In the genomic region with DNA sequence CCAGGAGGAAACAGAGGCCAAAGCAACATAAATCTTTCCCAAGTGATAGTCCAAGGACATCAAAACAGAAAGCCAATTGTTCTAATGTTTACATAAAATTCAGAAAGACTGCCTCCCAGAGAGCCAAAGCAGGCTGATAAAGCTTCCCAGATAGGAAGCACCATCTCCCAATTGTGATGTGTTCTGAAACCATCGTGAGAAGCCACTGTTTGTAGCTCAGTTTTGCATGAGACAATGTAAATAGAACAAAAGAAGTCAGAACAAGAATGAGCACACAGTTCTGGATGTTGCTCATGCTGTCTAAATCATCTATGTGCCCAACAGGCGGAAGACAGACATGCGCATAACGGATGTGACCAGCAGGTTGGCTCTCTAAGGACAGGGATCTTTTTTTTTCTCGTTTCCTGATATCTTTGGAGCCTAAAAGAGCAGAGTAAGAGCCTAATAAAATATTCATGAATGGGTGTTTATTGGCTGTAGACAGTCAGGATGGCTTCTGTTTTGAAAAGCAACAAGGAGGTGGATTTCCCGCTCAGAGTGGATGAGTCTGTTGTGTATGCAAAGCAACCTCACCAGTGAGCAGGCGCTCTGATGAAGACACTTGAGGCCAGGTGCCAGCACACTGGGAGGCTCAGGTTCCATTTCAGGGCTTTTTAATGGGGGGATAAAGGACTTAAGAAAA, we compare ENCODE assay signal across 1 cellular context.
A peak's percentile ranks its signal among the peaks of the same experiment; 100 is the strongest.
TF ChIP-seq lines count a peak whose summit lies in the region.

No MANE protein-coding gene starts in this region.

TF ChIP-seq in HepG2, 621 proteins besides CTCF, POLR2A, EP300 and RAD21 (continued from another document and continues in another):
- TF ChIP-seq, protein P1, sequence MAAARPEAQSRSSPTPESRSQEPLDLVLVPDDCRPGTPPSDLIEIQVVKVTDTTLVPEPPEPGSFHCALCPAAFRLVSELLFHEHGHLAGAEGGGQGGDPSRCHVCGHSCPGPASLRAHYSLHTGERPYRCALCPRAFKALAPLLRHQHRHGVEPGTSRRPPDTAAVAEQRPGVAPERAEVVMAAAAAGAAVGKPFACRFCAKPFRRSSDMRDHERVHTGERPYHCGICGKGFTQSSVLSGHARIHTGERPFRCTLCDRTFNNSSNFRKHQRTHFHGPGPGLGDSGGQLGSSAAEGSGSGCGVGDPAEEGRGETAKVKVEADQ (CRISPR knock-in tag; IDR thresholded peaks at IDR 0.05; ENCODE audit: borderline replicate concordance) = no peak
- TF ChIP-seq, protein P2, sequence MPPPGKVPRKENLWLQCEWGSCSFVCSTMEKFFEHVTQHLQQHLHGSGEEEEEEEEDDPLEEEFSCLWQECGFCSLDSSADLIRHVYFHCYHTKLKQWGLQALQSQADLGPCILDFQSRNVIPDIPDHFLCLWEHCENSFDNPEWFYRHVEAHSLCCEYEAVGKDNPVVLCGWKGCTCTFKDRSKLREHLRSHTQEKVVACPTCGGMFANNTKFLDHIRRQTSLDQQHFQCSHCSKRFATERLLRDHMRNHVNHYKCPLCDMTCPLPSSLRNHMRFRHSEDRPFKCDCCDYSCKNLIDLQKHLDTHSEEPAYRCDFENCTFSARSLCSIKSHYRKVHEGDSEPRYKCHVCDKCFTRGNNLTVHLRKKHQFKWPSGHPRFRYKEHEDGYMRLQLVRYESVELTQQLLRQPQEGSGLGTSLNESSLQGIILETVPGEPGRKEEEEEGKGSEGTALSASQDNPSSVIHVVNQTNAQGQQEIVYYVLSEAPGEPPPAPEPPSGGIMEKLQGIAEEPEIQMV (CRISPR knock-in tag; IDR thresholded peaks at IDR 0.05; ENCODE audit: low read depth) = no peak
- TF ChIP-seq NR2C2 (CRISPR knock-in tag; IDR thresholded peaks at IDR 0.05; ENCODE audit: borderline replicate concordance) (no peak), ZNF331 (CRISPR knock-in tag; IDR thresholded peaks at IDR 0.05) (peak; percentile 41; the same call in 1 of the 2 replicates), GABPB1 (CRISPR knock-in tag; IDR thresholded peaks at IDR 0.05) (peak; percentile 9; the same call in 1 of the 2 replicates), NFYC (CRISPR knock-in tag; IDR thresholded peaks at IDR 0.05) (no peak), ZFP90 (CRISPR knock-in tag; IDR thresholded peaks at IDR 0.05; ENCODE audit: borderline replicate concordance) (no peak), ZKSCAN1 (IDR thresholded peaks at IDR 0.05; ENCODE audit: low read length) (no peak), ZNF326 (CRISPR knock-in tag; IDR thresholded peaks at IDR 0.05; ENCODE audit: borderline replicate concordance) (no peak), KAT8 (CRISPR knock-in tag; IDR thresholded peaks at IDR 0.05) (peak; percentile 43; the same call in 1 of the 2 replicates), ZNF878 (CRISPR knock-in tag; IDR thresholded peaks at IDR 0.05) (no peak), POLR2G (IDR thresholded peaks at IDR 0.05; ENCODE audit: low read depth, low read length) (no peak), MAF1 (CRISPR knock-in tag; IDR thresholded peaks at IDR 0.05; ENCODE audit: borderline replicate concordance) (no peak), SOX13 (IDR thresholded peaks at IDR 0.05) (peak; percentile 95), SOX13 (CRISPR knock-in tag; conservative IDR thresholded peaks at IDR 0.05 in 1 of 2, IDR thresholded peaks at IDR 0.05 in 1 of 2) (peak in 1 of 2 experiments; percentile 100; a peak in 2 of 4 replicates), ISX (CRISPR knock-in tag; conservative IDR thresholded peaks at IDR 0.05) (no peak), SOX5 (CRISPR knock-in tag; IDR thresholded peaks at IDR 0.05; ENCODE audit: borderline replicate concordance) (peak; percentile 99), HNRNPUL1 (IDR thresholded peaks at IDR 0.05; ENCODE audit: low read depth, low read length) (no peak), TOE1 (CRISPR knock-in tag; IDR thresholded peaks at IDR 0.05) (no peak), MED1 (CRISPR knock-in tag; IDR thresholded peaks at IDR 0.05) (peak; percentile 68), KDM5A (IDR thresholded peaks at IDR 0.05; ENCODE audit: borderline replicate concordance, low read length) (no peak), ZKSCAN5 (CRISPR knock-in tag; IDR thresholded peaks at IDR 0.05) (no peak), FOXA3 (CRISPR knock-in tag; IDR thresholded peaks at IDR 0.05) (peak; percentile 84), ZNF614 (CRISPR knock-in tag; IDR thresholded peaks at IDR 0.05; ENCODE audit: borderline replicate concordance) (peak; percentile 86), SSRP1 (CRISPR knock-in tag; IDR thresholded peaks at IDR 0.05) (no peak), POGZ (CRISPR knock-in tag; IDR thresholded peaks at IDR 0.05) (0 out of 2 replicates have a peak, but pooled peaks have one; percentile 25), GLI4 (CRISPR knock-in tag; IDR thresholded peaks at IDR 0.05; ENCODE audit: borderline replicate concordance) (no peak), TGIF2 (CRISPR knock-in tag; IDR thresholded peaks at IDR 0.05) (no peak), SIX4 (CRISPR knock-in tag; IDR thresholded peaks at IDR 0.05) (no peak), SMYD3 (CRISPR knock-in tag; IDR thresholded peaks at IDR 0.05) (no peak), ZMAT3 (CRISPR knock-in tag; conservative IDR thresholded peaks at IDR 0.05) (no peak), NCOA2 (CRISPR knock-in tag; IDR thresholded peaks at IDR 0.05) (peak; percentile 81; the same call in 1 of the 2 replicates), RBAK (CRISPR knock-in tag; IDR thresholded peaks at IDR 0.05) (no peak), ZNF138 (CRISPR knock-in tag; IDR thresholded peaks at IDR 0.05; ENCODE audit: low read depth) (no peak), IKZF4 (CRISPR knock-in tag; IDR thresholded peaks at IDR 0.05; ENCODE audit: borderline replicate concordance, low read depth, not compliant biosample characterization) (no peak), BORCS8-MEF2B (CRISPR knock-in tag; IDR thresholded peaks at IDR 0.05) (no peak), ARNT2 (CRISPR knock-in tag; IDR thresholded peaks at IDR 0.05; ENCODE audit: low read depth) (no peak), CBX5 (CRISPR knock-in tag; IDR thresholded peaks at IDR 0.05; ENCODE audit: borderline replicate concordance) (no peak), GTF3A (CRISPR knock-in tag; conservative IDR thresholded peaks at IDR 0.05) (no peak), KLF16 (CRISPR knock-in tag; IDR thresholded peaks at IDR 0.05) (peak in 1 of 2 experiments; percentile 69; a peak in 1 of 4 replicates), ZFP62 (CRISPR knock-in tag; IDR thresholded peaks at IDR 0.05) (no peak), RFXAP (CRISPR knock-in tag; IDR thresholded peaks at IDR 0.05; ENCODE audit: borderline replicate concordance) (no peak), DMAP1 (CRISPR knock-in tag; IDR thresholded peaks at IDR 0.05) (no peak), ZFP37 (CRISPR knock-in tag; IDR thresholded peaks at IDR 0.05; ENCODE audit: borderline replicate concordance) (no peak)
- TF ChIP-seq, protein P3, sequence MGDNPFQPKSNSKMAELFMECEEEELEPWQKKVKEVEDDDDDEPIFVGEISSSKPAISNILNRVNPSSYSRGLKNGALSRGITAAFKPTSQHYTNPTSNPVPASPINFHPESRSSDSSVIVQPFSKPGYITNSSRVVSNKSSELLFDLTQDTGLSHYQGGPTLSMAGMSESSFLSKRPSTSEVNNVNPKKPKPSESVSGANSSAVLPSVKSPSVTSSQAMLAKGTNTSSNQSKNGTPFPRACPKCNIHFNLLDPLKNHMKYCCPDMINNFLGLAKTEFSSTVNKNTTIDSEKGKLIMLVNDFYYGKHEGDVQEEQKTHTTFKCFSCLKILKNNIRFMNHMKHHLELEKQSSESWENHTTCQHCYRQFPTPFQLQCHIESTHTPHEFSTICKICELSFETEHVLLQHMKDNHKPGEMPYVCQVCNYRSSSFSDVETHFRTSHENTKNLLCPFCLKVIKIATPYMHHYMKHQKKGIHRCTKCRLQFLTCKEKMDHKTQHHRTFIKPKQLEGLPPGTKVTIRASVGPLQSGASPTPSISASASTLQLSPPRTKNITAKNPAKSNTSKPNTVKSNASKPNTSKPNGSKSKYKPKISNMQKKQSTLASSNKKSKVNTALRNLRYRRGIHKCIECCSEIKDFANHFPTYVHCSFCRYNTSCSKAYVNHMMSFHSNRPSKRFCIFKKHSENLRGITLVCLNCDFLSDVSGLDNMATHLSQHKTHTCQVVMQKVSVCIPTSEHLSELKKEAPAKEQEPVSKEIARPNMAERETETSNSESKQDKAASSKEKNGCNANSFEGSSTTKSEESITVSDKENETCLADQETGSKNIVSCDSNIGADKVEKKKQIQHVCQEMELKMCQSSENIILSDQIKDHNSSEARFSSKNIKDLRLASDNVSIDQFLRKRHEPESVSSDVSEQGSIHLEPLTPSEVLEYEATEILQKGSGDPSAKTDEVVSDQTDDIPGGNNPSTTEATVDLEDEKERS (CRISPR knock-in tag; IDR thresholded peaks at IDR 0.05) = no peak
- TF ChIP-seq, protein P4, sequence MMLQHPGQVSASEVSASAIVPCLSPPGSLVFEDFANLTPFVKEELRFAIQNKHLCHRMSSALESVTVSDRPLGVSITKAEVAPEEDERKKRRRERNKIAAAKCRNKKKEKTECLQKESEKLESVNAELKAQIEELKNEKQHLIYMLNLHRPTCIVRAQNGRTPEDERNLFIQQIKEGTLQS (CRISPR knock-in tag; IDR thresholded peaks at IDR 0.05) = no peak
- TF ChIP-seq, protein P5, sequence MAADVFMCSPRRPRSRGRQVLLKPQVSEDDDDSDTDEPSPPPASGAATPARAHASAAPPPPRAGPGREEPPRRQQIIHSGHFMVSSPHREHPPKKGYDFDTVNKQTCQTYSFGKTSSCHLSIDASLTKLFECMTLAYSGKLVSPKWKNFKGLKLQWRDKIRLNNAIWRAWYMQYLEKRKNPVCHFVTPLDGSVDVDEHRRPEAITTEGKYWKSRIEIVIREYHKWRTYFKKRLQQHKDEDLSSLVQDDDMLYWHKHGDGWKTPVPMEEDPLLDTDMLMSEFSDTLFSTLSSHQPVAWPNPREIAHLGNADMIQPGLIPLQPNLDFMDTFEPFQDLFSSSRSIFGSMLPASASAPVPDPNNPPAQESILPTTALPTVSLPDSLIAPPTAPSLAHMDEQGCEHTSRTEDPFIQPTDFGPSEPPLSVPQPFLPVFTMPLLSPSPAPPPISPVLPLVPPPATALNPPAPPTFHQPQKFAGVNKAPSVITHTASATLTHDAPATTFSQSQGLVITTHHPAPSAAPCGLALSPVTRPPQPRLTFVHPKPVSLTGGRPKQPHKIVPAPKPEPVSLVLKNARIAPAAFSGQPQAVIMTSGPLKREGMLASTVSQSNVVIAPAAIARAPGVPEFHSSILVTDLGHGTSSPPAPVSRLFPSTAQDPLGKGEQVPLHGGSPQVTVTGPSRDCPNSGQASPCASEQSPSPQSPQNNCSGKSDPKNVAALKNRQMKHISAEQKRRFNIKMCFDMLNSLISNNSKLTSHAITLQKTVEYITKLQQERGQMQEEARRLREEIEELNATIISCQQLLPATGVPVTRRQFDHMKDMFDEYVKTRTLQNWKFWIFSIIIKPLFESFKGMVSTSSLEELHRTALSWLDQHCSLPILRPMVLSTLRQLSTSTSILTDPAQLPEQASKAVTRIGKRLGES (CRISPR knock-in tag; IDR thresholded peaks at IDR 0.05; ENCODE audit: borderline replicate concordance) = no peak
- TF ChIP-seq, protein P6, sequence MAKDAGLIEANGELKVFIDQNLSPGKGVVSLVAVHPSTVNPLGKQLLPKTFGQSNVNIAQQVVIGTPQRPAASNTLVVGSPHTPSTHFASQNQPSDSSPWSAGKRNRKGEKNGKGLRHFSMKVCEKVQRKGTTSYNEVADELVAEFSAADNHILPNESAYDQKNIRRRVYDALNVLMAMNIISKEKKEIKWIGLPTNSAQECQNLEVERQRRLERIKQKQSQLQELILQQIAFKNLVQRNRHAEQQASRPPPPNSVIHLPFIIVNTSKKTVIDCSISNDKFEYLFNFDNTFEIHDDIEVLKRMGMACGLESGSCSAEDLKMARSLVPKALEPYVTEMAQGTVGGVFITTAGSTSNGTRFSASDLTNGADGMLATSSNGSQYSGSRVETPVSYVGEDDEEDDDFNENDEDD (CRISPR knock-in tag; IDR thresholded peaks at IDR 0.05; ENCODE audit: borderline replicate concordance) = peak; percentile 37; the same call in 1 of the 2 replicates
- TF ChIP-seq, protein P7, sequence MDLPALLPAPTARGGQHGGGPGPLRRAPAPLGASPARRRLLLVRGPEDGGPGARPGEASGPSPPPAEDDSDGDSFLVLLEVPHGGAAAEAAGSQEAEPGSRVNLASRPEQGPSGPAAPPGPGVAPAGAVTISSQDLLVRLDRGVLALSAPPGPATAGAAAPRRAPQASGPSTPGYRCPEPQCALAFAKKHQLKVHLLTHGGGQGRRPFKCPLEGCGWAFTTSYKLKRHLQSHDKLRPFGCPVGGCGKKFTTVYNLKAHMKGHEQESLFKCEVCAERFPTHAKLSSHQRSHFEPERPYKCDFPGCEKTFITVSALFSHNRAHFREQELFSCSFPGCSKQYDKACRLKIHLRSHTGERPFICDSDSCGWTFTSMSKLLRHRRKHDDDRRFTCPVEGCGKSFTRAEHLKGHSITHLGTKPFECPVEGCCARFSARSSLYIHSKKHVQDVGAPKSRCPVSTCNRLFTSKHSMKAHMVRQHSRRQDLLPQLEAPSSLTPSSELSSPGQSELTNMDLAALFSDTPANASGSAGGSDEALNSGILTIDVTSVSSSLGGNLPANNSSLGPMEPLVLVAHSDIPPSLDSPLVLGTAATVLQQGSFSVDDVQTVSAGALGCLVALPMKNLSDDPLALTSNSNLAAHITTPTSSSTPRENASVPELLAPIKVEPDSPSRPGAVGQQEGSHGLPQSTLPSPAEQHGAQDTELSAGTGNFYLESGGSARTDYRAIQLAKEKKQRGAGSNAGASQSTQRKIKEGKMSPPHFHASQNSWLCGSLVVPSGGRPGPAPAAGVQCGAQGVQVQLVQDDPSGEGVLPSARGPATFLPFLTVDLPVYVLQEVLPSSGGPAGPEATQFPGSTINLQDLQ (CRISPR knock-in tag; IDR thresholded peaks at IDR 0.05) = no peak
- TF ChIP-seq, protein P8, sequence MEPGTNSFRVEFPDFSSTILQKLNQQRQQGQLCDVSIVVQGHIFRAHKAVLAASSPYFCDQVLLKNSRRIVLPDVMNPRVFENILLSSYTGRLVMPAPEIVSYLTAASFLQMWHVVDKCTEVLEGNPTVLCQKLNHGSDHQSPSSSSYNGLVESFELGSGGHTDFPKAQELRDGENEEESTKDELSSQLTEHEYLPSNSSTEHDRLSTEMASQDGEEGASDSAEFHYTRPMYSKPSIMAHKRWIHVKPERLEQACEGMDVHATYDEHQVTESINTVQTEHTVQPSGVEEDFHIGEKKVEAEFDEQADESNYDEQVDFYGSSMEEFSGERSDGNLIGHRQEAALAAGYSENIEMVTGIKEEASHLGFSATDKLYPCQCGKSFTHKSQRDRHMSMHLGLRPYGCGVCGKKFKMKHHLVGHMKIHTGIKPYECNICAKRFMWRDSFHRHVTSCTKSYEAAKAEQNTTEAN (CRISPR knock-in tag; conservative IDR thresholded peaks at IDR 0.05) = no peak
- TF ChIP-seq, protein P9, sequence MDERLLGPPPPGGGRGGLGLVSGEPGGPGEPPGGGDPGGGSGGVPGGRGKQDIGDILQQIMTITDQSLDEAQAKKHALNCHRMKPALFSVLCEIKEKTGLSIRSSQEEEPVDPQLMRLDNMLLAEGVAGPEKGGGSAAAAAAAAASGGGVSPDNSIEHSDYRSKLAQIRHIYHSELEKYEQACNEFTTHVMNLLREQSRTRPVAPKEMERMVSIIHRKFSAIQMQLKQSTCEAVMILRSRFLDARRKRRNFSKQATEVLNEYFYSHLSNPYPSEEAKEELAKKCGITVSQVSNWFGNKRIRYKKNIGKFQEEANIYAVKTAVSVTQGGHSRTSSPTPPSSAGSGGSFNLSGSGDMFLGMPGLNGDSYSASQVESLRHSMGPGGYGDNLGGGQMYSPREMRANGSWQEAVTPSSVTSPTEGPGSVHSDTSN (CRISPR knock-in tag; IDR thresholded peaks at IDR 0.05) = peak; percentile 32; the same call in 1 of the 2 replicates
